Comparison of ENCODE assay signal across 8 cellular contexts in the genomic region with DNA sequence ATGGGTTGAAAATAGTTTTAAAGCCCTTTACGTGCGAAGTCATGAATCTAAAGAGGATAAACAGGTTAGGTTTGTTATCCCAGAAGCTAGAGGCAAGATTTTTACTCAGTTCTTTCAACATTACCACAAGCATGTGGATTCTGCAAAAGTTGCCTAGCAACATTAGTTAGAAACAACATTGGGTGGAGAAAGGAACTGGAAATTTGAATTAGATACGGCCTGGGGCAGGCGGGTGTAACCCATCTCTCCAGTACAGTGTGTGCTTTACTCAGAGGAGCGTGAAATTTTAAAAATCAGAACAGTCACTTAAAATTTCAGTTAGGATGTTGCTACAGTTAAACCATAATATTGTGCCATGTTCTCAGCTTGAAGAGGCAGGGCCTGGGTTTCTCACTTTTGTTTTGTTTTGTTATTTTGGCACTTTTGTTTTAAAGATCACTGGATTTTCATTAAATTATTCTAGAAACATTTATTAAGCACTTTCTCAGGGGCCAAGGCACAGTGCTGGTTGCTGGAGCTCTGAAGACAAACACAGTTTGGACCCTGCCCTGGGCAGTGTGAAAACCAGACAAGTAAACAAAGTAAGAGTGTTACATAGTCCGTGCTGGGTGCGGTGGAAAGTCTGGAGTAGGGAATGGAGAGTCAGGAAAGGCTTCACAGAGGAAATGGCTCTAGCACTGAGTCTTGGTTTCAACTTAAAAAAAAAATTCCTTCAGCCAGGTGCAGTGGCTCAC. TPM values are rescaled to one million over a fixed set of nuclear protein-coding genes. Genes with fewer than 3 reads are reported as not detected.
DNase-seq lines count a peak whose midpoint lies in the region; ATAC-seq and TF ChIP-seq lines count a peak whose summit lies in the region.

No MANE protein-coding gene starts in this region.

- H3K4me1 ChIP-seq in CD8-positive, alpha-beta memory T cell (ENCODE audit: insufficient read depth, low read length), result peaks cover 5% of the 10 kb centered on the region
- H3K4me1 ChIP-seq in ovary (ENCODE audit: insufficient read depth), result peaks cover 9% of the 10 kb centered on the region

- H3K27me3 Mint-ChIP-seq in CD8-positive, alpha-beta memory T cell, result peaks cover 0 to 2% of the 10 kb centered on the region in 2 donors

- intact Hi-C loops in ovary (cut with DNase I), result loop anchor here in 1 of 4 donors (5.0 kb wide), 1 partner anchor 723 kb away; the partner anchor contains the start of gene SBF2

- peaks cover 0 to 5% (median 1%) of the 10 kb centered on the region in 3 donors for H3K36me3 Mint-ChIP-seq in CD8-positive, alpha-beta memory T cell

- H3K4me1 Mint-ChIP-seq in CD8-positive, alpha-beta memory T cell, result peaks cover 7 to 19% (median 18%) of the 10 kb centered on the region in 3 donors

- H3K4me3 ChIP-seq in CD8-positive, alpha-beta memory T cell (ENCODE audit: low read length), result no peak overlapping the region
- H3K4me3 ChIP-seq in fibroblast of the aortic adventitia (ENCODE audit: low read depth, low read length), result peak overlapping the region; percentile 34
- no peak overlapping the region for H3K4me3 ChIP-seq in ovary

- 6 to 12% (median 9%) methylated on average over 7 of the region's 7 CpGs for WGBS in ovary, 3 donors

- ATAC-seq in HG03175 (IDR thresholded peaks at IDR 0.05; ENCODE audit: unreplicated experiment), result no peak

- peak in 1 of 5 donors; percentile 4 for DNase-seq in CD8-positive, alpha-beta memory T cell
- DNase-seq in HuH-7.5 (ENCODE audit: low spot score), result peak; percentile 39
- peak; percentile 74 for DNase-seq in SW480 (ENCODE audit: low spot score)
- peak; percentile 93 for DNase-seq in fibroblast of the aortic adventitia (ENCODE audit: low read depth)
- DNase-seq in ovary, result peak; percentile 46 to 79 (median 56)
- DNase-seq in NCI-H524 (lab: John Stamatoyannopoulos, UW), result no peak
- DNase-seq in activated effector memory CD4-positive, alpha-beta T cell treated with Interleukin-2 at 50 U/mL for 16 hours, result no peak

- TF ChIP-seq POLR2A in ovary (IDR thresholded peaks at IDR 0.05), result peak; percentile 46

- no peak for TF ChIP-seq CTCF in fibroblast of the aortic adventitia (IDR thresholded peaks at IDR 0.05; ENCODE audit: insufficient read depth, low read length)
- TF ChIP-seq CTCF in ovary (IDR thresholded peaks at IDR 0.05), result no peak

- CTCF ChIA-PET in CD8-positive, alpha-beta memory T cell (lab: Charles Lee), result interaction anchor here (0.9 to 1.0 kb wide), 2 partner anchors 33 to 34 kb away, joined by 3 to 4 read pairs; no protein-coding TSS in a partner anchor

- H3K9me3 Mint-ChIP-seq in CD8-positive, alpha-beta memory T cell, result no peaks in the 10 kb centered on the region

- no peaks in the 10 kb centered on the region for H3K36me3 ChIP-seq in CD8-positive, alpha-beta memory T cell (ENCODE audit: insufficient read depth, low read length)
- H3K36me3 ChIP-seq in ovary, result no peaks in the 10 kb centered on the region

- TF ChIP-seq EP300 in ovary (IDR thresholded peaks at IDR 0.05), result no peak

- POLR2A ChIA-PET in CD8-positive, alpha-beta memory T cell (lab: Charles Lee), result no interaction called here

- no peaks in the 10 kb centered on the region for H3K27me3 ChIP-seq in CD8-positive, alpha-beta memory T cell (ENCODE audit: insufficient read depth, low read length, poor library complexity, severe bottlenecking)
- no peaks in the 10 kb centered on the region for H3K27me3 ChIP-seq in ovary

- H3K27ac ChIP-seq in CD8-positive, alpha-beta memory T cell (ENCODE audit: low read depth, low read length), result peak overlapping the region; percentile 27
- H3K27ac ChIP-seq in ovary, result peak overlapping the region; percentile 41 to 62

- H3K9me3 ChIP-seq in CD8-positive, alpha-beta memory T cell (ENCODE audit: low read length), result no peaks in the 10 kb centered on the region
- H3K9me3 ChIP-seq in ovary, result no peaks in the 10 kb centered on the region

- H3K27ac Mint-ChIP-seq in CD8-positive, alpha-beta memory T cell, result peak overlapping the region in 5 of 8 donors; percentile 61 to 91 (median 70)

- H3K4me3 Mint-ChIP-seq in CD8-positive, alpha-beta memory T cell, result peak overlapping the region in 1 of 7 donors; percentile 6

RNA-seq across cellular contexts. Expression of gene WEE1, which starts 4.4 kb away (rescaled TPM):
- total RNA-seq in CD8-positive, alpha-beta memory T cell, result 10 to 100 TPM; 46.9 to 49.8 TPM
- polyA plus RNA-seq in CD8-positive, alpha-beta memory T cell, result 8.1 TPM
- total RNA-seq in fibroblast of the aortic adventitia (ENCODE audit: low replicate concordance) (26.3 and 51.1 TPM in 2 replicates), ovary (10 to 100 TPM; 10.5 to 55.4 (median 21.6) TPM)
- polyA plus RNA-seq in ovary, result 10 to 100 TPM; 10.6 to 27.4 TPM

Comparison
In these comparisons a context has a peak if more than half of its experiments do, and no peak if none do; other contexts are left out.
1. DNase-seq: peak in HuH-7.5 (single experiment), SW480 (single experiment), fibroblast of the aortic adventitia (single experiment) and ovary (5 of 5); none in NCI-H524 (0 of 2) and activated effector memory CD4-positive, alpha-beta T cell treated with Interleukin-2 at 50 U/mL for 16 hours (single experiment).